ENCODE assay signal across 20 cellular contexts in genomic region chr2:120921457-120921856, GRCh38.
DNase-seq lines count a peak whose midpoint lies in the region; ATAC-seq and TF ChIP-seq lines count a peak whose summit lies in the region.
"Had no signal": no experiment of that assay in that cellular context is flagged by ENCODE, and none has a peak within 500 bp of the region (broad histone marks: within the 10 kb centered on the region; RNA-seq: fewer than 3 reads in every experiment).

No MANE protein-coding gene starts in this region.

- DNase-seq in HFFc6: no peak
- no peak for DNase-seq in chondrocyte (ENCODE audit: low spot score)
- no peak for DNase-seq in neuronal stem cell (ENCODE audit: low spot score)
- no peak for DNase-seq in 8988T
- no peak for DNase-seq in CD8-positive, alpha-beta T cell
- no peak for DNase-seq in NCI-H524 (lab: John Stamatoyannopoulos, UW)
- DNase-seq: COR-L47, DMS 273 treated with DMSO at 0.1 percent for 48 hours, DND-41, HCEC 1CT, KG1, MV-4-11, NCI-H187, NCI-H2107, NCI-H226, NCI-H526, PC-9 had no signal

- H3K18ac ChIP-seq in neuronal stem cell (ENCODE audit: low read length): peak overlapping the region; percentile 21

- H4K8ac ChIP-seq in neuronal stem cell (ENCODE audit: low read depth, low read length): no peak overlapping the region

- POLR2A ChIA-PET in CD8-positive, alpha-beta T cell (lab: Charles Lee): no interaction called here

- H3K4ac ChIP-seq in neuronal stem cell (ENCODE audit: low read length): no peak overlapping the region

- H3K9me3 ChIP-seq in neuronal stem cell (replicated peaks in 1 of 2; ENCODE audit: control insufficient read depth in 2 of 2, insufficient read depth in 1 of 2, low read depth in 1 of 2, low read length in 2 of 2): peaks cover 0 to 2% of the 10 kb centered on the region in 2 donors
- no peaks in the 10 kb centered on the region for H3K9me3 ChIP-seq in CD8-positive, alpha-beta T cell (ENCODE audit: low read length)

- H3K27me3 ChIP-seq in neuronal stem cell (ENCODE audit: control insufficient read depth in 3 of 3, insufficient read depth in 3 of 3, low read depth in 1 of 3, low read length in 3 of 3): no peaks in the 10 kb centered on the region
- no peaks in the 10 kb centered on the region for H3K27me3 ChIP-seq in CD8-positive, alpha-beta T cell (ENCODE audit: insufficient read depth, low read length)

- H3K9me3 Mint-ChIP-seq in HFFc6: no peaks in the 10 kb centered on the region
- H3K9me3 Mint-ChIP-seq in chondrocyte (ENCODE audit: low read depth): no peaks in the 10 kb centered on the region
- H3K9me3 Mint-ChIP-seq in CD8-positive, alpha-beta T cell: no peaks in the 10 kb centered on the region

- H2BK120ac ChIP-seq in neuronal stem cell (ENCODE audit: low read depth, low read length): no peak overlapping the region

- TF ChIP-seq CTCF in HFFc6 (IDR thresholded peaks at IDR 0.05): no peak
- no peak for TF ChIP-seq CTCF in chondrocyte (IDR thresholded peaks at IDR 0.05)
- TF ChIP-seq CTCF in CD8-positive, alpha-beta T cell (IDR thresholded peaks at IDR 0.05): no peak

- H3K9ac ChIP-seq in neuronal stem cell (ENCODE audit: low read depth, low read length, poor library complexity): no peak overlapping the region

- H3K27ac ChIP-seq in neuronal stem cell (replicated peaks; ENCODE audit: low read length): no peak overlapping the region
- no peak overlapping the region for H3K27ac ChIP-seq in CD8-positive, alpha-beta T cell (ENCODE audit: low read depth, low read length)
- H3K27ac ChIP-seq: PC-9, RWPE1 had no signal

- no peak for ATAC-seq in GM21825 (IDR thresholded peaks at IDR 0.05; ENCODE audit: unreplicated experiment)
- no peak for ATAC-seq in CD8-positive, alpha-beta T cell

- no peak overlapping the region for H2AK5ac ChIP-seq in neuronal stem cell (ENCODE audit: low read depth, low read length)

- H2BK5ac ChIP-seq in neuronal stem cell (ENCODE audit: low read length): no peak overlapping the region

- H3K4me1 Mint-ChIP-seq in HFFc6 (ENCODE audit: low read depth): peaks cover 58% of the 10 kb centered on the region
- peaks cover 54% of the 10 kb centered on the region for H3K4me1 Mint-ChIP-seq in chondrocyte (ENCODE audit: low read depth)
- H3K4me1 Mint-ChIP-seq in CD8-positive, alpha-beta T cell (ENCODE audit: low read depth): no peaks in the 10 kb centered on the region
- H3K4me1 Mint-ChIP-seq: B cell had no signal

- H2BK12ac ChIP-seq in neuronal stem cell (ENCODE audit: low read length): no peak overlapping the region

- H4K91ac ChIP-seq in neuronal stem cell (ENCODE audit: low read depth, low read length, poor library complexity): no peak overlapping the region

- no peak overlapping the region for H3K4me3 ChIP-seq in neuronal stem cell (ENCODE audit: low read length in 2 of 2)
- no peak overlapping the region for H3K4me3 ChIP-seq in CD8-positive, alpha-beta T cell (ENCODE audit: low read depth, low read length)
- H3K4me3 ChIP-seq: PC-9 had no signal

- peaks cover 29% of the 10 kb centered on the region for H3K27me3 Mint-ChIP-seq in HFFc6 (ENCODE audit: insufficient read depth)
- H3K27me3 Mint-ChIP-seq in chondrocyte (ENCODE audit: low read depth): no peaks in the 10 kb centered on the region
- no peaks in the 10 kb centered on the region for H3K27me3 Mint-ChIP-seq in CD8-positive, alpha-beta T cell (ENCODE audit: low read depth)
- H3K27me3 Mint-ChIP-seq: B cell had no signal

- H3K4me1 ChIP-seq in neuronal stem cell (ENCODE audit: control insufficient read depth in 2 of 2, insufficient read depth in 1 of 2, low read depth in 1 of 2, low read length in 2 of 2): peaks cover 13 to 23% of the 10 kb centered on the region in 2 donors
- no peaks in the 10 kb centered on the region for H3K4me1 ChIP-seq in CD8-positive, alpha-beta T cell (ENCODE audit: insufficient read depth, low read length)

- peaks cover 16 to 66% of the 10 kb centered on the region in 2 donors for H3K36me3 ChIP-seq in neuronal stem cell (replicated peaks in 1 of 2; ENCODE audit: control insufficient read depth in 2 of 2, insufficient read depth in 2 of 2, low read length in 2 of 2)
- no peaks in the 10 kb centered on the region for H3K36me3 ChIP-seq in CD8-positive, alpha-beta T cell (ENCODE audit: insufficient read depth, low read length)

- H3K79me1 ChIP-seq in neuronal stem cell (ENCODE audit: low read depth, low read length): peaks cover 15% of the 10 kb centered on the region

- 0 out of 2 replicates have a peak overlapping the region, but pooled peaks have one; percentile 77 for H3K4me3 Mint-ChIP-seq in HFFc6
- no peak overlapping the region for H3K4me3 Mint-ChIP-seq in chondrocyte (ENCODE audit: unreplicated experiment)
- H3K4me3 Mint-ChIP-seq in CD8-positive, alpha-beta T cell: no peak overlapping the region
- H3K4me3 Mint-ChIP-seq: B cell had no signal

- H3K27ac Mint-ChIP-seq in HFFc6: peak overlapping the region; percentile 99
- H3K27ac Mint-ChIP-seq in chondrocyte (ENCODE audit: unreplicated experiment): peak overlapping the region; percentile 100
- no peak overlapping the region for H3K27ac Mint-ChIP-seq in CD8-positive, alpha-beta T cell
- H3K27ac Mint-ChIP-seq: B cell had no signal

- no CpG with 5 or more reads among the region's 3 CpGs for WGBS in neuronal stem cell (ENCODE audit: extremely low coverage in 2 of 2, insufficient read length in 2 of 2, insufficient replicate concordance in 1 of 2), 2 donors

- H3K36me3 Mint-ChIP-seq in HFFc6 (ENCODE audit: low read depth) (peaks cover 20% of the 10 kb centered on the region), chondrocyte (ENCODE audit: low read depth) (peaks cover 4% of the 10 kb centered on the region)
- no peaks in the 10 kb centered on the region for H3K36me3 Mint-ChIP-seq in CD8-positive, alpha-beta T cell

- H2AFZ ChIP-seq in neuronal stem cell (ENCODE audit: low read length): no peak overlapping the region
- H2AFZ ChIP-seq: PC-9 had no signal

- H2BK15ac ChIP-seq in neuronal stem cell (ENCODE audit: low read length): no peak overlapping the region

- intact Hi-C loops in CD8-positive, alpha-beta T cell (cut with DNase I, micrococcal nuclease): no loop called here

- H3K4me2 ChIP-seq in neuronal stem cell (ENCODE audit: insufficient read depth, low read length, poor library complexity, severe bottlenecking): no peak overlapping the region
- H3K4me2 ChIP-seq: PC-9 had no signal

- H3K14ac ChIP-seq in neuronal stem cell (ENCODE audit: low read length): no peak overlapping the region

- CTCF ChIA-PET in CD8-positive, alpha-beta T cell (lab: Charles Lee): no interaction called here

- no peak overlapping the region for H3K23ac ChIP-seq in neuronal stem cell (ENCODE audit: low read depth, low read length, poor library complexity)
